Comparison of ENCODE assay signal across 10 cellular contexts in genomic region chr14:99189201-99189801, GRCh38.
DNase-seq lines count a peak whose midpoint lies in the region; ATAC-seq and TF ChIP-seq lines count a peak whose summit lies in the region.
"Had no signal": no experiment of that assay in that cellular context is flagged by ENCODE, and none has a peak within 500 bp of the region (broad histone marks: within the 10 kb centered on the region; RNA-seq: fewer than 3 reads in every experiment).

No MANE protein-coding gene starts in this region.

- peak overlapping the region; percentile 95 for H3K27ac Mint-ChIP-seq in activated naive CD4-positive, alpha-beta T cell treated with anti-CD3 and anti-CD28 coated beads, Interleukin-2, amount 10 ng/mL, durations not matched to agents 7 days and 5 days

- peak; percentile 7 to 12 for ATAC-seq in activated CD4-positive, CD25-positive, alpha-beta regulatory T cell treated with anti-CD3 and anti-CD28 coated beads, Interleukin-2, amount 50 U/mL, for 24 hours
- ATAC-seq in left lobe of liver = no peak
- ATAC-seq in HG03025 (IDR thresholded peaks at IDR 0.05; ENCODE audit: low FRiP score, unreplicated experiment) = no peak

- H3K36me3 ChIP-seq in A673 (ENCODE audit: insufficient read depth, low read length, poor library complexity, severe bottlenecking) = peaks cover 19% of the 10 kb centered on the region

- peaks cover 97% of the 10 kb centered on the region for H3K4me1 Mint-ChIP-seq in activated naive CD4-positive, alpha-beta T cell treated with anti-CD3 and anti-CD28 coated beads, Interleukin-2, amount 10 ng/mL, durations not matched to agents 7 days and 5 days

- no TSS peak for BruUV-seq in A673 (replicated peaks; lab: Mats Ljungman, UMichigan)

- peaks cover 69% of the 10 kb centered on the region for H3K4me1 ChIP-seq in A673 (ENCODE audit: insufficient read depth, low read length, poor library complexity, severe bottlenecking)

- H3K4me3 ChIP-seq in A673 (ENCODE audit: low read depth, low read length, poor library complexity, severe bottlenecking) = peak overlapping the region; percentile 26
- H3K4me3 ChIP-seq: PC-9 had no signal

- intact Hi-C loops in A673 (cut with micrococcal nuclease; ENCODE audit: unreplicated experiment) = no loop called here

- no peaks in the 10 kb centered on the region for H3K9me3 Mint-ChIP-seq in activated naive CD4-positive, alpha-beta T cell treated with anti-CD3 and anti-CD28 coated beads, Interleukin-2, amount 10 ng/mL, durations not matched to agents 7 days and 5 days

- H3K4me3 Mint-ChIP-seq in activated naive CD4-positive, alpha-beta T cell treated with anti-CD3 and anti-CD28 coated beads, Interleukin-2, amount 10 ng/mL, durations not matched to agents 7 days and 5 days = peak overlapping the region; percentile 78

- no peaks in the 10 kb centered on the region for H3K9me3 ChIP-seq in A673 (ENCODE audit: low read depth, low read length, poor library complexity, severe bottlenecking)

- H3K27ac ChIP-seq in A673 (ENCODE audit: low read depth, low read length, poor library complexity, severe bottlenecking) = peak overlapping the region; percentile 69
- H3K27ac ChIP-seq: PC-9 had no signal

- no peaks in the 10 kb centered on the region for H3K27me3 ChIP-seq in A673 (replicated peaks; ENCODE audit: insufficient read depth, low read depth, low read length, poor library complexity)

- POLR2A ChIA-PET in A673 (lab: Charles Lee; ENCODE audit: low non-redundant PET) = no interaction called here

- H3K27me3 Mint-ChIP-seq in activated naive CD4-positive, alpha-beta T cell treated with anti-CD3 and anti-CD28 coated beads, Interleukin-2, amount 10 ng/mL, durations not matched to agents 7 days and 5 days = no peaks in the 10 kb centered on the region

- CTCF ChIA-PET in A673 (lab: Charles Lee) = interaction anchor here (1.1 kb wide), 1 partner anchor 37 kb away, joined by 3 read pairs; no protein-coding TSS in a partner anchor
- CTCF ChIA-PET in activated naive CD4-positive, alpha-beta T cell treated with anti-CD3 and anti-CD28 coated beads, Interleukin-2, amount 10 ng/mL, durations not matched to agents 7 days and 5 days (lab: Charles Lee) = interaction anchor here (0.7 to 3.5 kb wide), 14 partner anchors 12 to 1051 kb away, joined by 3 to 17 read pairs (median 4); partner anchors contain the start of gene BCL11B

- peaks cover 60% of the 10 kb centered on the region for H3K36me3 Mint-ChIP-seq in activated naive CD4-positive, alpha-beta T cell treated with anti-CD3 and anti-CD28 coated beads, Interleukin-2, amount 10 ng/mL, durations not matched to agents 7 days and 5 days

- TF ChIP-seq CTCF in A673 (conservative IDR thresholded peaks at IDR 0.05; ENCODE audit: low read depth, low read length) = no peak

- DNase-seq in A673 (ENCODE audit: low spot score) = peak; percentile 59
- peak; percentile 82 for DNase-seq in activated naive CD4-positive, alpha-beta T cell treated with anti-CD3 and anti-CD28 coated beads, Interleukin-2, amount 10 ng/mL, durations not matched to agents 7 days and 5 days
- peak; percentile 33 for DNase-seq in left lobe of liver (ENCODE audit: low spot score)
- DNase-seq in T-helper 9 cell = no peak
- DNase-seq in NCI-H526 (lab: John Stamatoyannopoulos, UW) = no peak
- DNase-seq in NCI-H128 (lab: John Stamatoyannopoulos, UW; ENCODE audit: unreplicated experiment) = no peak
- DNase-seq: NCI-H2081 treated with DMSO at 0.1 percent for 48 hours, PC-9 had no signal

Comparison
In these comparisons a context has a peak if more than half of its experiments do, and no peak if none do; other contexts are left out.
1. DNase-seq: peak in A673 (single experiment), activated naive CD4-positive, alpha-beta T cell treated with anti-CD3 and anti-CD28 coated beads, Interleukin-2, amount 10 ng/mL, durations not matched to agents 7 days and 5 days (single experiment) and left lobe of liver (single experiment); none in T-helper 9 cell (single experiment), NCI-H526 (0 of 2) and NCI-H128 (single experiment).
2. ATAC-seq: peak in activated CD4-positive, CD25-positive, alpha-beta regulatory T cell treated with anti-CD3 and anti-CD28 coated beads, Interleukin-2, amount 50 U/mL, for 24 hours (2 of 2); none in left lobe of liver (single experiment) and HG03025 (single experiment).